ENCODE assay signal across 1 cellular context in genomic region chr2:113124984-113125855, GRCh38.
TF ChIP-seq lines count a peak whose summit lies in the region.

No MANE protein-coding gene starts in this region.

TF ChIP-seq in HepG2, 621 proteins besides CTCF, POLR2A, EP300 and RAD21 (continued from another document and continues in another):
- TF ChIP-seq ZNF574 (CRISPR knock-in tag; IDR thresholded peaks at IDR 0.05), result no peak
- TF ChIP-seq TEAD3 (CRISPR knock-in tag; optimal IDR thresholded peaks at IDR 0.05; ENCODE audit: borderline replicate concordance), result peak; percentile 12
- TF ChIP-seq ZNF792 (CRISPR knock-in tag; IDR thresholded peaks at IDR 0.05), result peak; percentile 50; the same call in 1 of the 2 replicates
- no peak for TF ChIP-seq E2F2 (CRISPR knock-in tag; IDR thresholded peaks at IDR 0.05; ENCODE audit: borderline replicate concordance)
- no peak for TF ChIP-seq ZNF660 (CRISPR knock-in tag; IDR thresholded peaks at IDR 0.05; ENCODE audit: borderline replicate concordance, low read depth)
- TF ChIP-seq THAP11 (CRISPR knock-in tag; IDR thresholded peaks at IDR 0.05), result peak; percentile 63; the same call in 1 of the 2 replicates
- TF ChIP-seq NKX3-1 (CRISPR knock-in tag; IDR thresholded peaks at IDR 0.05), result peak; percentile 51; the same call in 1 of the 2 replicates
- no peak for TF ChIP-seq HMGXB3 (CRISPR knock-in tag; IDR thresholded peaks at IDR 0.05; ENCODE audit: borderline replicate concordance)
- no peak for TF ChIP-seq ZNF672 (CRISPR knock-in tag; IDR thresholded peaks at IDR 0.05)
- 0 out of 2 replicates have a peak, but pooled peaks have one; percentile 19 for TF ChIP-seq ZFY (CRISPR knock-in tag; IDR thresholded peaks at IDR 0.05)
- no peak for TF ChIP-seq RBFOX2 (IDR thresholded peaks at IDR 0.05; ENCODE audit: low read depth, low read length)
- 0 out of 2 replicates have a peak, but pooled peaks have one; percentile 17 for TF ChIP-seq MYPOP (CRISPR knock-in tag; IDR thresholded peaks at IDR 0.05)
- no peak for TF ChIP-seq CEBPB (IDR thresholded peaks at IDR 0.05; ENCODE audit: borderline replicate concordance, low read depth, low read length)
- TF ChIP-seq ZHX2 (IDR thresholded peaks at IDR 0.05; ENCODE audit: low read depth), result no peak
- no peak for TF ChIP-seq ZHX2 (CRISPR knock-in tag; IDR thresholded peaks at IDR 0.05; ENCODE audit: borderline replicate concordance)
- TF ChIP-seq CBX1 (IDR thresholded peaks at IDR 0.05; ENCODE audit: low read depth), result no peak
- TF ChIP-seq DMTF1 (CRISPR knock-in tag; IDR thresholded peaks at IDR 0.05), result no peak
- TF ChIP-seq ELF1 (CRISPR knock-in tag; IDR thresholded peaks at IDR 0.05), result no peak
- TF ChIP-seq ZNF280B (CRISPR knock-in tag; IDR thresholded peaks at IDR 0.05; ENCODE audit: borderline replicate concordance), result no peak
- TF ChIP-seq GLMP (CRISPR knock-in tag; IDR thresholded peaks at IDR 0.05; ENCODE audit: borderline replicate concordance), result no peak
- no peak for TF ChIP-seq HCFC1 (IDR thresholded peaks at IDR 0.05; ENCODE audit: low read depth, low read length)
- no peak; the same call in 1 of the 2 replicates for TF ChIP-seq GFI1 (CRISPR knock-in tag; IDR thresholded peaks at IDR 0.05; ENCODE audit: borderline replicate concordance)
- TF ChIP-seq RERE (CRISPR knock-in tag; IDR thresholded peaks at IDR 0.05; ENCODE audit: low read depth), result no peak
